Comparison of ENCODE assay signal across 16 cellular contexts in genomic region chr9:130780415-130780814, GRCh38. TPM values are rescaled to one million over a fixed set of nuclear protein-coding genes. Genes with fewer than 3 reads are reported as not detected.
DNase-seq lines count a peak whose midpoint lies in the region; ATAC-seq and TF ChIP-seq lines count a peak whose summit lies in the region.
"Had no signal": no experiment of that assay in that cellular context is flagged by ENCODE, and none has a peak within 500 bp of the region (broad histone marks: within the 10 kb centered on the region; RNA-seq: fewer than 3 reads in every experiment).

No MANE protein-coding gene starts in this region.

- intact Hi-C loops in esophagus squamous epithelium (cut with DNase I), result no loop called here
- intact Hi-C loops in natural killer cell (cut with micrococcal nuclease), result no loop called here
- intact Hi-C loops in posterior cingulate gyrus (cut with DNase I), result no loop called here

- ATAC-seq in thoracic aorta (ENCODE audit: insufficient number of reproducible peaks, low FRiP score, low read depth) (no peak), HG02588 (IDR thresholded peaks at IDR 0.05; ENCODE audit: unreplicated experiment) (no peak), natural killer cell (no peak)
- ATAC-seq: GM23338 had no signal

- H3K36me3 Mint-ChIP-seq in natural killer cell (peaks cover 3% of the 10 kb centered on the region), glutamatergic neuron (ENCODE audit: unreplicated experiment) (peaks cover 7% of the 10 kb centered on the region)

- H3K9me3 ChIP-seq in Peyer's patch, result no peaks in the 10 kb centered on the region
- no peaks in the 10 kb centered on the region for H3K9me3 ChIP-seq in esophagus squamous epithelium
- no peaks in the 10 kb centered on the region for H3K9me3 ChIP-seq in muscle layer of colon (ENCODE audit: low read length)
- H3K9me3 ChIP-seq in thoracic aorta, result no peaks in the 10 kb centered on the region
- H3K9me3 ChIP-seq: mucosa of descending colon had no signal

- TF ChIP-seq CTCF in Peyer's patch (IDR thresholded peaks at IDR 0.05) (no peak), esophagus squamous epithelium (IDR thresholded peaks at IDR 0.05) (no peak), thoracic aorta (IDR thresholded peaks at IDR 0.05) (no peak), natural killer cell (IDR thresholded peaks at IDR 0.05) (no peak), glutamatergic neuron (IDR thresholded peaks at IDR 0.05; ENCODE audit: partially characterized antibody, unreplicated experiment) (no peak)

- H3K36me3 ChIP-seq in Peyer's patch (no peaks in the 10 kb centered on the region), esophagus squamous epithelium (no peaks in the 10 kb centered on the region), muscle layer of colon (ENCODE audit: insufficient read depth, low read length) (no peaks in the 10 kb centered on the region), thoracic aorta (no peaks in the 10 kb centered on the region)

- H3K4me3 ChIP-seq in Peyer's patch (peak overlapping the region in 1 of 4 donors; percentile 2), esophagus squamous epithelium (peak overlapping the region in 3 of 4 donors; percentile 16 to 54 (median 21)), muscle layer of colon (ENCODE audit: low read depth in 1 of 2, low read length in 2 of 2) (peak overlapping the region; percentile 18 to 25), thoracic aorta (peak overlapping the region; percentile 79)
- H3K4me3 ChIP-seq: GM23338, mucosa of descending colon had no signal

- 68% methylated on average over 3 of the region's 4 CpGs; no CpG with 5 or more reads in 1 of the 2 donors for WGBS in esophagus squamous epithelium, 2 donors

- no peak for TF ChIP-seq POLR2A in Peyer's patch (IDR thresholded peaks at IDR 0.05)
- no peak for TF ChIP-seq POLR2A in esophagus squamous epithelium (IDR thresholded peaks at IDR 0.05)

- no peak for DNase-seq in Peyer's patch
- DNase-seq in esophagus squamous epithelium (lab: John Stamatoyannopoulos, UW), result no peak
- no peak for DNase-seq in thoracic aorta (ENCODE audit: low spot score)
- DNase-seq in natural killer cell, result no peak
- DNase-seq in posterior cingulate gyrus, result no peak
- no peak for DNase-seq in glutamatergic neuron
- DNase-seq: activated CD4-positive, alpha-beta T cell treated with anti-CD3 and anti-CD28 coated beads, Interleukin-2, amount 50 U/mL, for 1 hour; activated naive CD4-positive, alpha-beta T cell treated with anti-CD3 and anti-CD28 coated beads for 36 hours; COR-L47; effector CD4-positive, alpha-beta T cell; stimulated activated CD4-positive, alpha-beta T cell treated with anti-CD3 and anti-CD28 coated beads, Interleukin-15, amount 100 ng/mL, for 24 hours; stimulated activated CD8-positive, alpha-beta memory T cell treated with anti-CD3 and anti-CD28 coated beads, Interleukin-4, amount 100 ng/mL, for 48 hours had no signal

- peak overlapping the region; percentile 9 for H3K9ac ChIP-seq in muscle layer of colon (ENCODE audit: low read length)

- H3K4me1 Mint-ChIP-seq in natural killer cell (peaks cover 37 to 40% of the 10 kb centered on the region in 2 donors), glutamatergic neuron (ENCODE audit: low read depth, unreplicated experiment) (peaks cover 8% of the 10 kb centered on the region)

- H3K27ac ChIP-seq in Peyer's patch, result peak overlapping the region; percentile 40 to 85 (median 74)
- H3K27ac ChIP-seq in esophagus squamous epithelium, result peak overlapping the region; percentile 68 to 91 (median 87)
- peak overlapping the region; percentile 92 for H3K27ac ChIP-seq in muscle layer of colon (ENCODE audit: low read depth, low read length)
- peak overlapping the region; percentile 90 to 98 for H3K27ac ChIP-seq in thoracic aorta

- peaks cover 0 to 13% (median 0%) of the 10 kb centered on the region in 4 donors for H3K4me1 ChIP-seq in Peyer's patch
- H3K4me1 ChIP-seq in esophagus squamous epithelium, result peaks cover 0 to 52% (median 18%) of the 10 kb centered on the region in 3 donors
- peaks cover 55% of the 10 kb centered on the region for H3K4me1 ChIP-seq in muscle layer of colon (ENCODE audit: insufficient read depth, low read length)
- peaks cover 18 to 60% of the 10 kb centered on the region in 2 donors for H3K4me1 ChIP-seq in thoracic aorta (ENCODE audit: control insufficient read depth in 1 of 2, low read depth in 2 of 2)

- H3K9me3 Mint-ChIP-seq in natural killer cell (peaks cover 0 to under 1% of the 10 kb centered on the region in 2 donors), glutamatergic neuron (ENCODE audit: unreplicated experiment) (peaks cover 7% of the 10 kb centered on the region)

- no peaks in the 10 kb centered on the region for H3K27me3 Mint-ChIP-seq in natural killer cell (ENCODE audit: low read depth in 2 of 2)
- peaks cover 2% of the 10 kb centered on the region for H3K27me3 Mint-ChIP-seq in glutamatergic neuron (ENCODE audit: unreplicated experiment)

- no peak overlapping the region for H3K27ac Mint-ChIP-seq in natural killer cell
- no peak overlapping the region for H3K27ac Mint-ChIP-seq in glutamatergic neuron (ENCODE audit: unreplicated experiment)
- H3K27ac Mint-ChIP-seq: activated naive CD4-positive, alpha-beta T cell treated with anti-CD3 and anti-CD28 coated beads for 36 hours had no signal

- H3K4me3 Mint-ChIP-seq in natural killer cell, result no peak overlapping the region
- no peak overlapping the region for H3K4me3 Mint-ChIP-seq in glutamatergic neuron (ENCODE audit: unreplicated experiment)
- H3K4me3 Mint-ChIP-seq: activated naive CD4-positive, alpha-beta T cell treated with anti-CD3 and anti-CD28 coated beads for 36 hours; GM23338 had no signal

- H3K27me3 ChIP-seq in Peyer's patch (no peaks in the 10 kb centered on the region), esophagus squamous epithelium (no peaks in the 10 kb centered on the region), muscle layer of colon (ENCODE audit: control insufficient read depth in 1 of 2, insufficient read depth in 2 of 2, low read length in 2 of 2) (no peaks in the 10 kb centered on the region), thoracic aorta (replicated peaks; ENCODE audit: insufficient read depth) (no peaks in the 10 kb centered on the region)

RNA-seq across cellular contexts. Expression of gene ABL1, which starts 54.6 kb away (rescaled TPM):
- 10 to 100 TPM; 43.6 to 85.8 (median 67.4) TPM for total RNA-seq in Peyer's patch
- total RNA-seq in esophagus squamous epithelium, result 10 to 100 TPM; 22.1 to 51.7 (median 27.1) TPM
- 100 to 1,000 TPM in 1 of 2 donors, 10 to 100 TPM in 1; 62.8 to 123 TPM for total RNA-seq in thoracic aorta
- 10 to 100 TPM; 49.7 to 65.6 (median 53.8) TPM for total RNA-seq in natural killer cell
- total RNA-seq in glutamatergic neuron (ENCODE audit: unreplicated experiment), result 118 TPM
